In the genomic region with DNA sequence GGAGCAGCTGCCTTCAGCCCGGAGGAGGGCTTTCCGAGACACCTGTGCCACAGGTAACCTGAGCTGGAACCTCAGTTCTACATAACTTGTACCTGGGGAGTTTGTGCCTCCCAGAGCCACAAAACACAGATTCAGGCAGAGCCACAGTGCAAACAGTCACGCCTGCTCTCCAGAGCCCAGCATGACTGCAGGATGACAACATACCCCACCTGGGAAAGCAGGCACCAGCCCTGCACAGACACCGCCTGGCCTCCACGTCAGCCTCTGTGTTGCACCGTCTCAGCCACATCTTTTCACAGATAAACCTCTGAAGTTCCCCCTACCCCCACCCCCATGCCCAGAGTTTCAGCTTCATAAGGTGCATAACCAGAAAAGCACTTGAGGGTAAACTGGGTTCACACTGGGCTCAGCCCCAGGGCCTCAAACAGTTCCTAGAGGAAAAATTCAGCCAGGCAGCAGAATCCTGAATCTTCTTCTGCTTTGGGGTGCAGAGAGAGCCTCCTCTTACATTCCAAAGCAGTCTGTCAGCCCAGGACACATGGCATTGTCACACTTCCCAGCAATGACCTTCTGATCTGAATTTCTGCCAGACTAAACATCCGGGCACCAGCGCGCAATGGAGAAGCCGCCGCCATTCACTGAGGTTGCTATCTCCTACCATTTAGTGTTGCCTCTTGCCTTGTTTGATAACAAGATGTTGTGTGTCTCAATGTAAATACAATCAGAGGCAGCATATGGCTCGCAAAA, we compare ENCODE assay signal across 12 cellular contexts.
DNase-seq lines count a peak whose midpoint lies in the region; ATAC-seq and TF ChIP-seq lines count a peak whose summit lies in the region.
"Had no signal": no experiment of that assay in that cellular context is flagged by ENCODE, and none has a peak within 500 bp of the region (broad histone marks: within the 10 kb centered on the region; RNA-seq: fewer than 3 reads in every experiment).

No MANE protein-coding gene starts in this region.

- no peak for TF ChIP-seq EP300 in sigmoid colon (IDR thresholded peaks at IDR 0.05)

- DNase-seq in HT-29 (ENCODE audit: low spot score) (peak; percentile 55), RKO (ENCODE audit: low spot score) (peak; percentile 13), cardiac muscle cell (ENCODE audit: low read depth in 1 of 2, low spot score in 1 of 2) (peak in 1 of 2 donors; percentile 62), sigmoid colon (peak; percentile 50), lower leg skin (ENCODE audit: low spot score in 2 of 2) (no peak), NCI-H1105 (lab: John Stamatoyannopoulos, UW) (no peak)
- DNase-seq: activated CD4-positive, alpha-beta T cell treated with anti-CD3 and anti-CD28 coated beads, Interleukin-2, amount 10 ng/mL, durations not matched to agents 24 days and 14 days had no signal

- ATAC-seq in HG03457 (IDR thresholded peaks at IDR 0.05; ENCODE audit: unreplicated experiment) = no peak
- ATAC-seq in GM18873 (IDR thresholded peaks at IDR 0.05; ENCODE audit: low FRiP score, unreplicated experiment) = no peak
- ATAC-seq: HCT116, sciatic nerve had no signal

- no peak for TF ChIP-seq POLR2A in sigmoid colon (IDR thresholded peaks at IDR 0.05)
- TF ChIP-seq POLR2A in lower leg skin (IDR thresholded peaks at IDR 0.05) = no peak

- H3K4me3 ChIP-seq in cardiac muscle cell = no peak overlapping the region
- H3K4me3 ChIP-seq in sigmoid colon = no peak overlapping the region
- H3K4me3 ChIP-seq in lower leg skin (ENCODE audit: low read depth, poor library complexity, severe bottlenecking) = no peak overlapping the region
- H3K4me3 ChIP-seq: thoracic aorta had no signal

- intact Hi-C loops in sigmoid colon (cut with DNase I) (no loop called here), lower leg skin (cut with DNase I; ENCODE audit: low total_unique reads) (no loop called here)

- H3K27ac ChIP-seq in cardiac muscle cell (peak overlapping the region; percentile 9), sigmoid colon (no peak overlapping the region)
- H3K27ac ChIP-seq: thoracic aorta had no signal

- WGBS in sigmoid colon, 2 donors = 21 to 63% methylated on average over 12 of the region's 12 CpGs
- 72 to 80% methylated on average over 12 of the region's 12 CpGs for WGBS in lower leg skin, 2 donors

- no peak for TF ChIP-seq CTCF in cardiac muscle cell (IDR thresholded peaks at IDR 0.05; ENCODE audit: low read depth, low read length)
- no peak for TF ChIP-seq CTCF in sigmoid colon (IDR thresholded peaks at IDR 0.05)
- no peak for TF ChIP-seq CTCF in lower leg skin (IDR thresholded peaks at IDR 0.05)

- peaks cover 10% of the 10 kb centered on the region for H3K4me1 ChIP-seq in cardiac muscle cell (ENCODE audit: low read depth)
- peaks cover 0 to 24% (median 10%) of the 10 kb centered on the region in 4 donors for H3K4me1 ChIP-seq in sigmoid colon

- H3K9me3 ChIP-seq in cardiac muscle cell (ENCODE audit: low read depth) = no peaks in the 10 kb centered on the region
- no peaks in the 10 kb centered on the region for H3K9me3 ChIP-seq in sigmoid colon
- H3K9me3 ChIP-seq: thoracic aorta had no signal

- no peaks in the 10 kb centered on the region for H3K36me3 ChIP-seq in cardiac muscle cell
- H3K36me3 ChIP-seq in sigmoid colon = no peaks in the 10 kb centered on the region
- H3K36me3 ChIP-seq: thoracic aorta had no signal

- H3K27me3 ChIP-seq in cardiac muscle cell (no peaks in the 10 kb centered on the region), sigmoid colon (no peaks in the 10 kb centered on the region)

Comparison
In these comparisons a context has a peak if more than half of its experiments do, and no peak if none do; other contexts are left out.
1. DNase-seq: peak in HT-29 (single experiment), RKO (single experiment) and sigmoid colon (single experiment); none in lower leg skin (0 of 2) and NCI-H1105 (single experiment).